Comparison of ENCODE assay signal across 8 cellular contexts in genomic region chr12:76183459-76184186, GRCh38.
DNase-seq lines count a peak whose midpoint lies in the region; ATAC-seq, FAIRE-seq and TF ChIP-seq lines count a peak whose summit lies in the region.
"Had no signal": no experiment of that assay in that cellular context is flagged by ENCODE, and none has a peak within 500 bp of the region (broad histone marks: within the 10 kb centered on the region; RNA-seq: fewer than 3 reads in every experiment).

No MANE protein-coding gene starts in this region.

- intact Hi-C loops in pancreas (cut with DNase I) (no loop called here), prostate gland (cut with DNase I) (no loop called here), esophagus squamous epithelium (cut with DNase I) (no loop called here)

- H3K4me3 ChIP-seq in pancreas (no peak overlapping the region), prostate gland (no peak overlapping the region), esophagus squamous epithelium (no peak overlapping the region)
- H3K4me3 ChIP-seq: right lobe of liver had no signal

- 31 to 36% methylated on average over 4 of the region's 4 CpGs for WGBS in pancreas, 2 donors
- WGBS in prostate gland, result 34% methylated on average over 4 of the region's 4 CpGs
- 18 to 22% methylated on average over 4 of the region's 4 CpGs for WGBS in esophagus squamous epithelium, 2 donors

- no peak for FAIRE-seq in HTR-8/SVneo (lab: Jason Lieb, UNC)
- FAIRE-seq in pancreas (lab: Jason Lieb, UNC), result no peak

- DNase-seq in HTR-8/SVneo (ENCODE audit: insufficient read length, low spot score) (peak; percentile 78), amniotic stem cell (lab: John Stamatoyannopoulos, UW) (peak; percentile 94), pancreas (no peak), prostate gland (ENCODE audit: low spot score) (no peak), esophagus squamous epithelium (lab: John Stamatoyannopoulos, UW) (no peak)
- DNase-seq: right lobe of liver had no signal

- TF ChIP-seq POLR2A in prostate gland (IDR thresholded peaks at IDR 0.05) (no peak), esophagus squamous epithelium (IDR thresholded peaks at IDR 0.05) (no peak)

- H3K27ac ChIP-seq in pancreas (no peak overlapping the region), prostate gland (no peak overlapping the region), esophagus squamous epithelium (peak overlapping the region in 1 of 4 donors; percentile 25)
- H3K27ac ChIP-seq: right lobe of liver had no signal

- H3K9me3 ChIP-seq in pancreas (no peaks in the 10 kb centered on the region), prostate gland (no peaks in the 10 kb centered on the region), esophagus squamous epithelium (no peaks in the 10 kb centered on the region)
- H3K9me3 ChIP-seq: right lobe of liver had no signal

- ATAC-seq in GM18502 (IDR thresholded peaks at IDR 0.05; ENCODE audit: poor library complexity, unreplicated experiment), result peak; percentile 92
- peak; percentile 93 for ATAC-seq in GM21786 (IDR thresholded peaks at IDR 0.05; ENCODE audit: unreplicated experiment)
- ATAC-seq in pancreas, result peak in 3 of 4 donors; percentile 17 to 61 (median 47)

- TF ChIP-seq CTCF in pancreas (IDR thresholded peaks at IDR 0.05), result no peak
- TF ChIP-seq CTCF in prostate gland (IDR thresholded peaks at IDR 0.05), result no peak
- TF ChIP-seq CTCF in esophagus squamous epithelium (IDR thresholded peaks at IDR 0.05), result no peak

- H3K27me3 ChIP-seq in pancreas (no peaks in the 10 kb centered on the region), prostate gland (replicated peaks; ENCODE audit: insufficient read depth) (no peaks in the 10 kb centered on the region), esophagus squamous epithelium (no peaks in the 10 kb centered on the region)
- H3K27me3 ChIP-seq: right lobe of liver had no signal

- peaks cover 0 to 3% (median 0%) of the 10 kb centered on the region in 3 donors for H3K4me1 ChIP-seq in pancreas
- no peaks in the 10 kb centered on the region for H3K4me1 ChIP-seq in prostate gland (replicated peaks)
- H3K4me1 ChIP-seq in esophagus squamous epithelium, result peaks cover 0 to 11% (median 0%) of the 10 kb centered on the region in 3 donors
- H3K4me1 ChIP-seq: right lobe of liver had no signal

- H3K36me3 ChIP-seq in pancreas (no peaks in the 10 kb centered on the region), prostate gland (no peaks in the 10 kb centered on the region), esophagus squamous epithelium (no peaks in the 10 kb centered on the region)
- H3K36me3 ChIP-seq: right lobe of liver had no signal

Comparison
In these comparisons a context has a peak if more than half of its experiments do, and no peak if none do; other contexts are left out.
1. DNase-seq: peak in HTR-8/SVneo (single experiment) and amniotic stem cell (single experiment); none in pancreas (0 of 6), prostate gland (single experiment) and esophagus squamous epithelium (single experiment).
2. Peak in every context shown above with its lines, with median percentiles within 50 percentile points of each other: ATAC-seq.